8 cellular contexts compared by ENCODE assay signal in the genomic region with DNA sequence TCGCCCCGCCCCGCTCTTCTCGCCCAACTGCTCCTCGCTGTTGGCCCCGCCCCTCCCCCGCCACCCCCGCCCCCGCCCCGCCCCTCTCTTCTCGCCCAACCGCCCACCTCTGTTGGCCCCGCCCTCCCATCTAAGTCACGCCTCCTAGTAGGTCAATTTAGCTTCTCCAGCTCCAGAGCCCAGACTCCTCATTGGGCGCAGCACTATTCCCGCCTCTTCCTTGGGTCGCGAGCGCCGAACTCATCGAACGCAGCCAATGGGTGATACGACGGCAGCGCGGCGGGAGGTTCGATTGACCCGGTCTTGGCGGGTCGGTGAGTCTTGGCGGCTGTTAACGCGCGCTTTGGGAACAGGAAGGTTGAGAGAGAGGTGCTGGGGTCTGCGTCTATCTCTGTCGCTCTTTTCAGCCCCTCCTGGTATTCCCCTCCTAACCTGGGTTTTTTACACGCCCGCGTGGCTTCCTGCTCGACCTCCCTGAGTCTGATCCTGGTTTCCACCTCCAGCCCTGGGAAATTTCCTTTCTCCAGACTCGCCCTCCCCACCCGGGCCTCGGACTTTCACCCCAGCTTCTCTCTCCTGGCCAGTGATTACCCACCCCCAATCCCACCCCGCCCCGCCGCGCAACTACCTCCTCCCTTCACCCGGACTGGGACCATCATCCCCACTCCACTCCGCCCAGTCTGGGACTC. TPM values are rescaled to one million over a fixed set of nuclear protein-coding genes. Genes with fewer than 3 reads are reported as not detected.
A peak's percentile ranks its signal among the peaks of the same experiment; 100 is the strongest.
DNase-seq lines count a peak whose midpoint lies in the region; ATAC-seq and TF ChIP-seq lines count a peak whose summit lies in the region.

A gene (plus strand): TSS at position 331 of the 689 bp plus-strand sequence. CDS start 643 bp downstream, outside the sequence.

- no peaks in the 10 kb centered on the region for H3K9me3 ChIP-seq in BE2C

- CTCF ChIA-PET in activated CD4-positive, alpha-beta T cell treated with anti-CD3 and anti-CD28 coated beads for 36 hours (lab: Charles Lee) = interaction anchor here (0.6 to 3.6 kb wide), 14 partner anchors 12 to 1001 kb away, joined by 3 to 19 read pairs (median 4); a partner anchor contains a TSS

- H3K36me3 Mint-ChIP-seq in activated CD4-positive, alpha-beta T cell treated with anti-CD3 and anti-CD28 coated beads for 36 hours (ENCODE audit: low read depth) = peaks cover 35% of the 10 kb centered on the region

- H3K36me3 ChIP-seq in BE2C = no peaks in the 10 kb centered on the region; the same call in 1 of the 2 replicates

- H3K9me3 Mint-ChIP-seq in activated CD4-positive, alpha-beta T cell treated with anti-CD3 and anti-CD28 coated beads for 36 hours (ENCODE audit: low read depth) = no peaks in the 10 kb centered on the region

- H3K4me1 ChIP-seq in BE2C = no peaks in the 10 kb centered on the region

- peak within 1 kb of the TSS; percentile 83 for H3K4me3 Mint-ChIP-seq in activated CD4-positive, alpha-beta T cell treated with anti-CD3 and anti-CD28 coated beads for 36 hours

- peak within 1 kb of the TSS; percentile 92 for H3K27ac Mint-ChIP-seq in activated CD4-positive, alpha-beta T cell treated with anti-CD3 and anti-CD28 coated beads for 36 hours

- peak; percentile 85 for ATAC-seq in HG03457 (IDR thresholded peaks at IDR 0.05; ENCODE audit: unreplicated experiment)
- ATAC-seq in activated CD4-positive, alpha-beta T cell treated with anti-CD3 and anti-CD28 coated beads for 36 hours = peak; percentile 94

- H3K27ac ChIP-seq in cingulate gyrus (ENCODE audit: low read depth, low read length) = peak within 1 kb of the TSS; percentile 19

- POLR2A ChIA-PET in activated CD4-positive, alpha-beta T cell treated with anti-CD3 and anti-CD28 coated beads for 36 hours (lab: Charles Lee) = interaction anchor here (0.5 to 1.6 kb wide), 9 partner anchors 25 to 726 kb away, joined by 3 to 15 read pairs (median 3); a partner anchor contains a TSS

- DNase-seq in BE2C (peak; percentile 94), GM19240 (ENCODE audit: insufficient read length, low spot score) (peak; percentile 94), NCI-H524 treated with DMSO at 0.1 percent for 48 hours (lab: John Stamatoyannopoulos, UW) (peak; percentile 93), kidney tubule cell (ENCODE audit: low spot score) (peak; percentile 99)
- DNase-seq in activated CD4-positive, alpha-beta T cell treated with anti-CD3 and anti-CD28 coated beads for 36 hours = peak; percentile 99
- peak; percentile 89 to 96 (median 93) for DNase-seq in stimulated activated CD4-positive, alpha-beta T cell treated with anti-CD3 and anti-CD28 coated beads, Interleukin-1b, Interleukin-23, amount 100 ng/mL, for 24 hours (ENCODE audit: low read depth in 4 of 4, low spot score in 1 of 4)

- H3K27me3 Mint-ChIP-seq in activated CD4-positive, alpha-beta T cell treated with anti-CD3 and anti-CD28 coated beads for 36 hours = no peaks in the 10 kb centered on the region

- no peaks in the 10 kb centered on the region for H3K27me3 ChIP-seq in BE2C

- H3K4me3 ChIP-seq in BE2C (ENCODE audit: low read depth, low read length) = peak within 1 kb of the TSS; percentile 74

- intact Hi-C loops in activated CD4-positive, alpha-beta T cell treated with anti-CD3 and anti-CD28 coated beads for 36 hours (cut with DNase I, micrococcal nuclease) = loop anchor here (1.0 to 5.0 kb wide), 18 partner anchors 49 to 1261 kb away; a partner anchor contains a TSS

- H3K4me1 Mint-ChIP-seq in activated CD4-positive, alpha-beta T cell treated with anti-CD3 and anti-CD28 coated beads for 36 hours = peaks cover 20% of the 10 kb centered on the region

- no peak for TF ChIP-seq CTCF in BE2C (IDR thresholded peaks at IDR 0.05; ENCODE audit: low read depth, low read length)

RNA-seq across cellular contexts. Expression of the gene that starts here (rescaled TPM):
- polyA plus RNA-seq in BE2C (2012; ENCODE audit: insufficient read depth, insufficient read length, low read depth) = 1.2 TPM
- 10 to 100 TPM; 64.2 to 73.4 TPM for total RNA-seq in activated CD4-positive, alpha-beta T cell treated with anti-CD3 and anti-CD28 coated beads for 36 hours

Comparison
In these comparisons a context has a peak if more than half of its experiments do, and no peak if none do; other contexts are left out.
1. Peak in every context shown above with its lines: DNase-seq, ATAC-seq, H3K4me3 ChIP-seq and H3K27ac ChIP-seq.